25 cellular contexts compared by ENCODE assay signal in genomic region chr4:106650701-106651100, GRCh38.
"Had no signal": no experiment of that assay in that cellular context is flagged by ENCODE, and none has a peak within 500 bp of the region (broad histone marks: within the 10 kb centered on the region; RNA-seq: fewer than 3 reads in every experiment).

No MANE protein-coding gene starts in this region.

- H3K4me1 Mint-ChIP-seq: memory B cell; mesothelial cell of epicardium; naive B cell; stimulated activated naive B cell treated with anti-CD40 and anti-IgM and Interleukin-4, amounts not matched to agents 10 μg/mL and 1 μg/mL and 100 μg/mL, for 72 hours had no signal

- DNase-seq: head of caudate nucleus; kidney; left ventricle myocardium inferior; naive B cell; ovary; retina; right cardiac atrium; small intestine; stimulated activated CD4-positive, alpha-beta T cell treated with anti-CD3 and anti-CD28 coated beads, Interleukin-1b, Interleukin-23, amount 100 ng/mL, for 48 hours; stimulated activated CD4-positive, alpha-beta T cell treated with anti-CD3 and anti-CD28 coated beads, Interleukin-2, amount 100 ng/mL, for 48 hours; stimulated activated CD4-positive, alpha-beta T cell treated with anti-CD3 and anti-CD28 coated beads, Interleukin-4, amount 100 ng/mL, for 4 hours; stimulated activated CD8-positive, alpha-beta memory T cell treated with anti-CD3 and anti-CD28 coated beads, Interleukin-4, amount 100 ng/mL, for 48 hours; stimulated activated naive B cell treated with anti-CD40 and anti-IgM and Interleukin-4, amounts not matched to agents 10 μg/mL and 1 μg/mL and 100 μg/mL, for 72 hours; stimulated activated naive CD8-positive, alpha-beta T cell treated with anti-CD3 and anti-CD28 coated beads, Interleukin-15, Interleukin-2, amounts not matched to agents 100 U/mL and 50 U/mL, for 24 hours; stomach; testis; thyroid gland; transverse colon; upper lobe of left lung had no signal

- H3K27ac Mint-ChIP-seq: memory B cell; mesothelial cell of epicardium; naive B cell; natural killer cell treated with Interleukin-12 subunit alpha and Interleukin-12 subunit beta and Interleukin-15 and Interleukin-18, amount 100 ng/mL, for 72 hours; stimulated activated naive B cell treated with anti-CD40 and anti-IgM and Interleukin-4, amounts not matched to agents 10 μg/mL and 1 μg/mL and 100 μg/mL, for 72 hours had no signal

- H3K27me3 Mint-ChIP-seq: memory B cell; naive B cell; natural killer cell treated with Interleukin-12 subunit alpha and Interleukin-12 subunit beta and Interleukin-15 and Interleukin-18, amount 100 ng/mL, for 72 hours; stimulated activated naive B cell treated with anti-CD40 and anti-IgM and Interleukin-4, amounts not matched to agents 10 μg/mL and 1 μg/mL and 100 μg/mL, for 72 hours had no signal

- H3K4me3 ChIP-seq: left ventricle myocardium inferior, ovary, prostate gland, stomach, testis, thyroid gland, transverse colon, upper lobe of left lung, vagina had no signal

- ATAC-seq: natural killer cell treated with Interleukin-12 subunit alpha and Interleukin-12 subunit beta and Interleukin-15 and Interleukin-18, amount 100 ng/mL, for 72 hours; right cardiac atrium; sciatic nerve; stimulated activated naive B cell treated with anti-CD40 and anti-IgM and Interleukin-4, amounts not matched to agents 10 μg/mL and 1 μg/mL and 100 μg/mL, for 72 hours; stimulated activated naive CD8-positive, alpha-beta T cell treated with anti-CD3 and anti-CD28 coated beads, Interleukin-15, Interleukin-2, amounts not matched to agents 100 U/mL and 50 U/mL, for 24 hours had no signal

- H3K4me3 Mint-ChIP-seq: memory B cell; mesothelial cell of epicardium; naive B cell; natural killer cell treated with Interleukin-12 subunit alpha and Interleukin-12 subunit beta and Interleukin-15 and Interleukin-18, amount 100 ng/mL, for 72 hours; stimulated activated naive B cell treated with anti-CD40 and anti-IgM and Interleukin-4, amounts not matched to agents 10 μg/mL and 1 μg/mL and 100 μg/mL, for 72 hours had no signal

- H3K36me3 Mint-ChIP-seq: memory B cell; mesothelial cell of epicardium; naive B cell; natural killer cell treated with Interleukin-12 subunit alpha and Interleukin-12 subunit beta and Interleukin-15 and Interleukin-18, amount 100 ng/mL, for 72 hours; stimulated activated naive B cell treated with anti-CD40 and anti-IgM and Interleukin-4, amounts not matched to agents 10 μg/mL and 1 μg/mL and 100 μg/mL, for 72 hours had no signal
